18 cellular contexts compared by ENCODE assay signal in the genomic region with DNA sequence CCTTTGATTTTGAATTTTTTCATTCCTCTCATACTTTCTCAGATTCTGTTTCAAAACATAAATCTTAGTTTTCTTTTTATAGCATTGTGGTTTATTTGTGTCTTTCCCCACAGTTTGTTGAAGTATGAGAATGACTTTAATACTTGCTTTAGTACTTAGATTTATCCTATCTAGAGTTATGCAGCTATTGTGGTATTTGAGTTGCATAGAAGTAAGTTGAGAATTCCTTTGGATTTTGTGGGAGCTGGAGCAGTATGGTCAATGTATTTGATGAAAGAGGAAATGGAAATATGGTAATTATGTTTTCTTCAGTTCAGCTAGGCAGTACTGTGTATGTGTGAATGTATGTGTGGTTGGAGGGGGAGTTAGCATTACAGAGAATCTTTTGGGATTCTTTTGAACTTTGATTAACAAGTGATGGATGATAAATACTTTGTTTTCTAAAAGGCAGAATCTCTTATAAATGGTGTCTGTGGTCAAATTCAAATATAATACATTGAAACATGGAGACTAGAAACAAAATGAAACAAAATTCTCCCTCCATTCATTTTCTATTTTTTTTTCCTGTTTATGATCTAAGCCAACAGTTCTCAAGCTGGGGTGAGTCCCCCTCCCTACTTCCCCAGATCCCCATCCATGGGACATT. TPM values are rescaled to one million over a fixed set of nuclear protein-coding genes. Genes with fewer than 3 reads are reported as not detected.
DNase-seq lines count a peak whose midpoint lies in the region; ATAC-seq and TF ChIP-seq lines count a peak whose summit lies in the region.
"Had no signal": no experiment of that assay in that cellular context is flagged by ENCODE, and none has a peak within 500 bp of the region (broad histone marks: within the 10 kb centered on the region; RNA-seq: fewer than 3 reads in every experiment).

No MANE protein-coding gene starts in this region.

- intact Hi-C loops in PC-9 (cut with micrococcal nuclease; ENCODE audit: unreplicated experiment), result no loop called here

- H3K9me2 ChIP-seq in PC-9 (ENCODE audit: insufficient read depth), result no peaks in the 10 kb centered on the region

- H3K79me2 ChIP-seq in PC-9 (ENCODE audit: low read depth), result peaks cover 79% of the 10 kb centered on the region

- H3K27me3 ChIP-seq in PC-9 (ENCODE audit: insufficient read depth, low read depth), result no peaks in the 10 kb centered on the region
- H3K27me3 ChIP-seq in foreskin keratinocyte, result no peaks in the 10 kb centered on the region
- no peaks in the 10 kb centered on the region for H3K27me3 ChIP-seq in subcutaneous abdominal adipose tissue (ENCODE audit: control insufficient read depth in 5 of 5, insufficient read depth in 4 of 5, low read length in 5 of 5)
- H3K27me3 ChIP-seq: heart right ventricle, pancreas had no signal

- peaks cover 35% of the 10 kb centered on the region for H3K27me3 Mint-ChIP-seq in activated naive CD8-positive, alpha-beta T cell treated with anti-CD3 and anti-CD28 coated beads, Interleukin-2, amount 10 ng/mL, durations not matched to agents 7 days and 5 days
- peaks cover 13% of the 10 kb centered on the region for H3K27me3 Mint-ChIP-seq in activated naive CD8-positive, alpha-beta T cell treated with anti-CD3 and anti-CD28 coated beads for 36 hours

- 0 out of 2 replicates have a peak, but pooled peaks cover 8% of the 10 kb centered on the region for H3F3A ChIP-seq in PC-9 (ENCODE audit: insufficient read depth, low read depth)

- H3K36me3 Mint-ChIP-seq in activated naive CD8-positive, alpha-beta T cell treated with anti-CD3 and anti-CD28 coated beads, Interleukin-2, amount 10 ng/mL, durations not matched to agents 7 days and 5 days, result peaks cover 6% of the 10 kb centered on the region
- H3K36me3 Mint-ChIP-seq in activated naive CD8-positive, alpha-beta T cell treated with anti-CD3 and anti-CD28 coated beads for 36 hours, result peaks cover 6% of the 10 kb centered on the region

- peaks cover 23% of the 10 kb centered on the region for H3K4me1 ChIP-seq in PC-9 (replicated peaks; ENCODE audit: insufficient read depth)
- peaks cover 9% of the 10 kb centered on the region for H3K4me1 ChIP-seq in foreskin keratinocyte
- peaks cover 3 to 59% (median 42%) of the 10 kb centered on the region in 5 donors for H3K4me1 ChIP-seq in subcutaneous abdominal adipose tissue (ENCODE audit: control insufficient read depth in 5 of 5, insufficient read depth in 5 of 5, low read length in 5 of 5)

- H3K4me3 ChIP-seq in PC-9, result peak overlapping the region; percentile 61; the same call in 1 of the 2 replicates
- H3K4me3 ChIP-seq in subcutaneous abdominal adipose tissue (ENCODE audit: low read depth in 1 of 5, low read length in 5 of 5), result peak overlapping the region in 3 of 5 donors; percentile 11 to 20 (median 13)
- H3K4me3 ChIP-seq: coronary artery, pancreas had no signal

- no peaks in the 10 kb centered on the region for H3K9me3 Mint-ChIP-seq in activated naive CD8-positive, alpha-beta T cell treated with anti-CD3 and anti-CD28 coated beads, Interleukin-2, amount 10 ng/mL, durations not matched to agents 7 days and 5 days
- H3K9me3 Mint-ChIP-seq in activated naive CD8-positive, alpha-beta T cell treated with anti-CD3 and anti-CD28 coated beads for 36 hours, result no peaks in the 10 kb centered on the region
- H3K9me3 Mint-ChIP-seq: T-helper 1 cell treated with Interleukin-12 subunit alpha and Interleukin-12 subunit beta and Interleukin-4 antibody, amounts not matched to agents 30 μg/mL and 1 μg/mL, for 36 hours had no signal

- ATAC-seq in activated naive CD8-positive, alpha-beta T cell treated with anti-CD3 and anti-CD28 coated beads, Interleukin-2, amount 10 ng/mL, durations not matched to agents 7 days and 5 days (ENCODE audit: low read depth), result no peak
- ATAC-seq in foreskin keratinocyte, result no peak
- ATAC-seq: heart right ventricle, pancreas had no signal

- no peak overlapping the region for H3K27ac Mint-ChIP-seq in activated naive CD8-positive, alpha-beta T cell treated with anti-CD3 and anti-CD28 coated beads, Interleukin-2, amount 10 ng/mL, durations not matched to agents 7 days and 5 days
- no peak overlapping the region for H3K27ac Mint-ChIP-seq in activated naive CD8-positive, alpha-beta T cell treated with anti-CD3 and anti-CD28 coated beads for 36 hours
- H3K27ac Mint-ChIP-seq: T-helper 1 cell treated with Interleukin-12 subunit alpha and Interleukin-12 subunit beta and Interleukin-4 antibody, amounts not matched to agents 30 μg/mL and 1 μg/mL, for 36 hours had no signal

- H3K27ac ChIP-seq in PC-9 (no peak overlapping the region), foreskin keratinocyte (peak overlapping the region; percentile 8), subcutaneous abdominal adipose tissue (ENCODE audit: low read depth, low read length) (no peak overlapping the region)
- H3K27ac ChIP-seq: coronary artery, heart right ventricle, pancreas had no signal

- H3K4me3 Mint-ChIP-seq in activated naive CD8-positive, alpha-beta T cell treated with anti-CD3 and anti-CD28 coated beads, Interleukin-2, amount 10 ng/mL, durations not matched to agents 7 days and 5 days, result peak overlapping the region; percentile 3
- H3K4me3 Mint-ChIP-seq in activated naive CD8-positive, alpha-beta T cell treated with anti-CD3 and anti-CD28 coated beads for 36 hours, result no peak overlapping the region
- H3K4me3 Mint-ChIP-seq: T-helper 1 cell treated with Interleukin-12 subunit alpha and Interleukin-12 subunit beta and Interleukin-4 antibody, amounts not matched to agents 30 μg/mL and 1 μg/mL, for 36 hours had no signal

- peaks cover 22% of the 10 kb centered on the region for H3K4me1 Mint-ChIP-seq in activated naive CD8-positive, alpha-beta T cell treated with anti-CD3 and anti-CD28 coated beads, Interleukin-2, amount 10 ng/mL, durations not matched to agents 7 days and 5 days
- peaks cover 39% of the 10 kb centered on the region for H3K4me1 Mint-ChIP-seq in activated naive CD8-positive, alpha-beta T cell treated with anti-CD3 and anti-CD28 coated beads for 36 hours

- H3K36me3 ChIP-seq in PC-9 (ENCODE audit: low read depth) (no peaks in the 10 kb centered on the region), subcutaneous abdominal adipose tissue (ENCODE audit: control insufficient read depth in 5 of 5, insufficient read depth in 5 of 5, low read length in 5 of 5) (peaks cover 0 to 3% (median 0%) of the 10 kb centered on the region in 5 donors)
- H3K36me3 ChIP-seq: heart right ventricle, pancreas had no signal

- H2AFZ ChIP-seq in PC-9, result no peak overlapping the region

- no peak for DNase-seq in activated naive CD8-positive, alpha-beta T cell treated with anti-CD3 and anti-CD28 coated beads, Interleukin-2, amount 10 ng/mL, durations not matched to agents 7 days and 5 days
- DNase-seq in activated naive CD8-positive, alpha-beta T cell treated with anti-CD3 and anti-CD28 coated beads for 36 hours, result no peak
- DNase-seq in PC-9 (no peak), foreskin keratinocyte (no peak), D341Med (ENCODE audit: low spot score) (no peak), NCI-H524 (lab: John Stamatoyannopoulos, UW) (no peak)
- DNase-seq in stimulated activated CD4-positive, alpha-beta T cell treated with anti-CD3 and anti-CD28 coated beads, Interleukin-4, amount 100 ng/mL, for 4 hours, result no peak
- DNase-seq: activated CD4-positive, CD25-positive, alpha-beta regulatory T cell; anterior cingulate cortex; DMS153; heart right ventricle; Kasumi-1; kidney; pancreas; stimulated activated naive CD4-positive, alpha-beta T cell treated with Interleukin-2 at 50 U/mL for 16 hours had no signal

- H3K4me2 ChIP-seq in PC-9, result peak overlapping the region; percentile 90

- no peaks in the 10 kb centered on the region for H3K9me3 ChIP-seq in PC-9 (ENCODE audit: insufficient read depth, low read depth)
- H3K9me3 ChIP-seq in subcutaneous abdominal adipose tissue (ENCODE audit: control insufficient read depth in 5 of 5, low read length in 5 of 5), result no peaks in the 10 kb centered on the region
- H3K9me3 ChIP-seq: heart right ventricle, pancreas had no signal

- CTCF ChIA-PET in PC-9 (lab: Charles Lee), result no interaction called here

- H4K20me1 ChIP-seq in PC-9 (ENCODE audit: insufficient read depth), result no peaks in the 10 kb centered on the region; the same call in 1 of the 2 replicates

- H3K9ac ChIP-seq in subcutaneous abdominal adipose tissue (ENCODE audit: low read length in 5 of 5), result no peak overlapping the region

- POLR2A ChIA-PET in activated naive CD8-positive, alpha-beta T cell treated with anti-CD3 and anti-CD28 coated beads, Interleukin-2, amount 10 ng/mL, durations not matched to agents 7 days and 5 days (lab: Charles Lee), result no interaction called here
- POLR2A ChIA-PET in PC-9 (lab: Charles Lee; ENCODE audit: unreplicated experiment), result interaction anchor here (0.5 to 0.7 kb wide), 2 partner anchors 18 to 1788 kb away, joined by 7 read pairs; no protein-coding TSS in a partner anchor

- no TSS peak for BruUV-seq in PC-9 (replicated peaks; lab: Mats Ljungman, UMichigan)

- TF ChIP-seq CTCF in PC-9 (conservative IDR thresholded peaks at IDR 0.05) (no peak), foreskin keratinocyte (conservative IDR thresholded peaks at IDR 0.05) (no peak)

RNA-seq across cellular contexts. Expression of gene ACVR2A, which starts 3.0 kb away (rescaled TPM):
- total RNA-seq in activated naive CD8-positive, alpha-beta T cell treated with anti-CD3 and anti-CD28 coated beads, Interleukin-2, amount 10 ng/mL, durations not matched to agents 7 days and 5 days, result 1 to 10 TPM; 5.0 to 5.8 TPM
- total RNA-seq in activated naive CD8-positive, alpha-beta T cell treated with anti-CD3 and anti-CD28 coated beads for 36 hours, result 1 to 10 TPM; 1.6 to 1.9 TPM
- 10.2 and 10.3 TPM in 2 replicates for total RNA-seq in PC-9 (2021)
- 6.2 and 8.0 TPM in 2 replicates for total RNA-seq in foreskin keratinocyte
- polyA plus RNA-seq in foreskin keratinocyte, result 2.6 and 3.0 TPM in 2 replicates
